Comparison of ENCODE assay signal across 9 cellular contexts in genomic region chr10:110857265-110858158, GRCh38. TPM values are rescaled to one million over a fixed set of nuclear protein-coding genes. Genes with fewer than 3 reads are reported as not detected.
DNase-seq lines count a peak whose midpoint lies in the region; ATAC-seq and TF ChIP-seq lines count a peak whose summit lies in the region.
"Had no signal": no experiment of that assay in that cellular context is flagged by ENCODE, and none has a peak within 500 bp of the region (broad histone marks: within the 10 kb centered on the region; RNA-seq: fewer than 3 reads in every experiment).

No MANE protein-coding gene starts in this region.

- H3K36me3 ChIP-seq in cardiac muscle cell, result no peaks in the 10 kb centered on the region
- no peaks in the 10 kb centered on the region for H3K36me3 ChIP-seq in A673 (ENCODE audit: insufficient read depth, low read length, poor library complexity, severe bottlenecking)

- peak; percentile 72 for ATAC-seq in T-helper 17 cell
- no peak for ATAC-seq in stimulated activated memory B cell treated with anti-CD40 and anti-IgM and Interleukin-4, amounts not matched to agents 10 μg/mL and 1 μg/mL and 100 μg/mL, for 72 hours

- no peaks in the 10 kb centered on the region for H3K9me3 Mint-ChIP-seq in stimulated activated memory B cell treated with anti-CD40 and anti-IgM and Interleukin-4, amounts not matched to agents 10 μg/mL and 1 μg/mL and 100 μg/mL, for 72 hours

- H3K4me1 Mint-ChIP-seq in T-helper 17 cell, result peaks cover 71% of the 10 kb centered on the region
- peaks cover 61% of the 10 kb centered on the region for H3K4me1 Mint-ChIP-seq in stimulated activated memory B cell treated with anti-CD40 and anti-IgM and Interleukin-4, amounts not matched to agents 10 μg/mL and 1 μg/mL and 100 μg/mL, for 72 hours

- H3K9me3 ChIP-seq in T-helper 17 cell (ENCODE audit: control insufficient read depth, low read length, poor library complexity, severe bottlenecking) (no peaks in the 10 kb centered on the region), cardiac muscle cell (ENCODE audit: low read depth) (no peaks in the 10 kb centered on the region), A673 (ENCODE audit: low read depth, low read length, poor library complexity, severe bottlenecking) (no peaks in the 10 kb centered on the region)

- CTCF ChIA-PET in A673 (lab: Charles Lee), result no interaction called here

- DNase-seq in SKM-1 treated with dmso at 0.1 percent for 144 hours (lab: John Stamatoyannopoulos, UW; ENCODE audit: unreplicated experiment), result peak; percentile 18
- DNase-seq in SKM-1 (lab: John Stamatoyannopoulos, UW; ENCODE audit: unreplicated experiment), result no peak
- DNase-seq in HT-29 (ENCODE audit: low spot score), result peak; percentile 26
- DNase-seq in T-helper 17 cell, result no peak
- DNase-seq in cardiac muscle cell (ENCODE audit: low read depth in 1 of 2, low spot score in 1 of 2), result peak in 1 of 2 donors; percentile 78
- DNase-seq in A673 (ENCODE audit: low spot score), result no peak
- DNase-seq in stimulated activated CD4-positive, alpha-beta T cell treated with anti-CD3 and anti-CD28 coated beads, Interleukin-4, amount 100 ng/mL, for 1 hour, result no peak
- DNase-seq: left cardiac atrium had no signal

- H3K27ac ChIP-seq in cardiac muscle cell (peak overlapping the region; percentile 25), A673 (ENCODE audit: low read depth, low read length, poor library complexity, severe bottlenecking) (no peak overlapping the region)

- no peak overlapping the region for H3K4me3 ChIP-seq in cardiac muscle cell
- H3K4me3 ChIP-seq in A673 (ENCODE audit: low read depth, low read length, poor library complexity, severe bottlenecking), result no peak overlapping the region

- no peaks in the 10 kb centered on the region for H3K36me3 Mint-ChIP-seq in T-helper 17 cell (ENCODE audit: low read depth)
- H3K36me3 Mint-ChIP-seq in stimulated activated memory B cell treated with anti-CD40 and anti-IgM and Interleukin-4, amounts not matched to agents 10 μg/mL and 1 μg/mL and 100 μg/mL, for 72 hours, result no peaks in the 10 kb centered on the region

- TF ChIP-seq CTCF in cardiac muscle cell (IDR thresholded peaks at IDR 0.05; ENCODE audit: low read depth, low read length) (no peak), A673 (conservative IDR thresholded peaks at IDR 0.05; ENCODE audit: low read depth, low read length) (no peak)

- POLR2A ChIA-PET in A673 (lab: Charles Lee; ENCODE audit: low non-redundant PET), result no interaction called here

- H3K4me3 Mint-ChIP-seq in T-helper 17 cell, result peak overlapping the region; percentile 72
- H3K4me3 Mint-ChIP-seq in stimulated activated memory B cell treated with anti-CD40 and anti-IgM and Interleukin-4, amounts not matched to agents 10 μg/mL and 1 μg/mL and 100 μg/mL, for 72 hours, result peak overlapping the region; percentile 25

- intact Hi-C loops in A673 (cut with micrococcal nuclease; ENCODE audit: unreplicated experiment), result no loop called here

- H3K4me1 ChIP-seq in cardiac muscle cell (ENCODE audit: low read depth) (peaks cover 19% of the 10 kb centered on the region), A673 (ENCODE audit: insufficient read depth, low read length, poor library complexity, severe bottlenecking) (peaks cover 10% of the 10 kb centered on the region)

- no peaks in the 10 kb centered on the region for H3K27me3 Mint-ChIP-seq in T-helper 17 cell
- no peaks in the 10 kb centered on the region for H3K27me3 Mint-ChIP-seq in stimulated activated memory B cell treated with anti-CD40 and anti-IgM and Interleukin-4, amounts not matched to agents 10 μg/mL and 1 μg/mL and 100 μg/mL, for 72 hours

- H3K27ac Mint-ChIP-seq in T-helper 17 cell, result peak overlapping the region; percentile 100
- H3K27ac Mint-ChIP-seq in stimulated activated memory B cell treated with anti-CD40 and anti-IgM and Interleukin-4, amounts not matched to agents 10 μg/mL and 1 μg/mL and 100 μg/mL, for 72 hours, result peak overlapping the region; percentile 63

- H3K27me3 ChIP-seq in cardiac muscle cell (no peaks in the 10 kb centered on the region), A673 (replicated peaks; ENCODE audit: insufficient read depth, low read depth, low read length, poor library complexity) (no peaks in the 10 kb centered on the region)

- no TSS peak for BruUV-seq in A673 (replicated peaks; lab: Mats Ljungman, UMichigan)

RNA-seq across cellular contexts. Expression of gene PDCD4, which starts 14.2 kb away (rescaled TPM):
- 12.5 and 18.5 TPM in 2 replicates for total RNA-seq in HT-29 (2014; rRNA removed; shearing (Covaris generic))
- total RNA-seq in T-helper 17 cell (100 to 1,000 TPM; 307 TPM), cardiac muscle cell (54.0 and 84.9 TPM in 2 replicates), A673 (2021) (17.3 and 23.7 TPM in 2 replicates)
- polyA plus RNA-seq in cardiac muscle cell, result 98.7 and 160 TPM in 2 replicates

Comparison
In these comparisons a context has a peak if more than half of its experiments do, and no peak if none do; other contexts are left out.
1. DNase-seq: peak in SKM-1 treated with dmso at 0.1 percent for 144 hours (single experiment) and HT-29 (single experiment); none in SKM-1 (single experiment), T-helper 17 cell (0 of 3), A673 (single experiment) and stimulated activated CD4-positive, alpha-beta T cell treated with anti-CD3 and anti-CD28 coated beads, Interleukin-4, amount 100 ng/mL, for 1 hour (single experiment).